Comparison of ENCODE assay signal across 28 cellular contexts in the genomic region with DNA sequence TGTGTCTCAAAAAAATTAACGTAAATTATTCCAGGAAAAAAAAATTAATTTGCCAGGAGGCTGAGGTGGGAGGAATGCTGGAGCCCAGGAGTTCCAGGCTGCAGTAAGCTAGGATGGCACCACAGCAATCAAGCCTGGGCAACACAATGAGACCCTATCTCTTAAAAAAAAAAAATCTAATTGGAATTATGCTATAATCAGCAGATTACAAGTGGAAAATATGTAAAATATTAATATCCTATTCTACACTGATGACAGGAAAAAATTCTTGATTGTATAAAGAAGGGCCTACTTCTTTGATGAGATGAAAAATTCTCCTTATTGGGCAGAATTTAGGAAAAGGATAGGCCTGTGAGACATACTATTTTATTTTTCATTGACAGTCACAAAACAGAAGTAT.
"Had no signal": no experiment of that assay in that cellular context is flagged by ENCODE, and none has a peak within 500 bp of the region (broad histone marks: within the 10 kb centered on the region; RNA-seq: fewer than 3 reads in every experiment).

No MANE protein-coding gene starts in this region.

- H3K9ac ChIP-seq: neural progenitor cell, parathyroid adenoma had no signal

- DNase-seq: natural killer cell; occipital lobe; ovary; posterior cingulate gyrus; psoas muscle; right cardiac atrium; spleen; stimulated activated CD4-positive, alpha-beta T cell treated with anti-CD3 and anti-CD28 coated beads, Interleukin-12 subunit alpha, Interleukin-12 subunit beta, amount 100 ng/mL, for 4 hours; stimulated activated CD4-positive, alpha-beta T cell treated with anti-CD3 and anti-CD28 coated beads, Interleukin-1b, Interleukin-23, amount 100 ng/mL, for 48 hours; stimulated activated CD4-positive, alpha-beta T cell treated with anti-CD3 and anti-CD28 coated beads, Interleukin-4, amount 100 ng/mL, for 1 hour; stimulated activated CD4-positive, alpha-beta T cell treated with anti-CD3 and anti-CD28 coated beads, Interleukin-4, amount 100 ng/mL, for 4 hours; stimulated activated CD8-positive, alpha-beta memory T cell treated with anti-CD3 and anti-CD28 coated beads, Interleukin-4, amount 100 ng/mL, for 48 hours; stimulated activated naive CD4-positive, alpha-beta T cell; stimulated activated naive CD8-positive, alpha-beta T cell treated with anti-CD3 and anti-CD28 coated beads, Interleukin-15, amount 100 ng/mL, for 72 hours; stimulated activated naive CD8-positive, alpha-beta T cell treated with anti-CD3 and anti-CD28 coated beads, Interleukin-15, Interleukin-2, amounts not matched to agents 100 U/mL and 50 U/mL, for 24 hours; substantia nigra; testis; tibial artery; transverse colon; upper lobe of right lung; uterus had no signal

- H3K4me1 ChIP-seq: neural progenitor cell, psoas muscle, spleen, suprapubic skin, testis, tibial artery, transverse colon, upper lobe of right lung, uterus had no signal

- H3K36me3 ChIP-seq: neural progenitor cell, ovary, spleen, suprapubic skin, upper lobe of right lung, uterus had no signal

- H2AFZ ChIP-seq: neural progenitor cell, parathyroid adenoma had no signal

- H3K27ac ChIP-seq: neural progenitor cell, ovary, parathyroid adenoma, psoas muscle, skin epidermis, spleen, suprapubic skin, testis, tibial artery, transverse colon, upper lobe of right lung, uterus had no signal

- H3K9me3 ChIP-seq: ovary, psoas muscle, spleen, suprapubic skin, testis, tibial artery, transverse colon, upper lobe of right lung, uterus had no signal

- H3K79me2 ChIP-seq: parathyroid adenoma had no signal

- ATAC-seq: natural killer cell; psoas muscle; right cardiac atrium; sciatic nerve; stimulated activated memory B cell treated with anti-CD40 and anti-IgM and Interleukin-4, amounts not matched to agents 10 μg/mL and 1 μg/mL and 100 μg/mL, for 72 hours; stimulated activated naive CD8-positive, alpha-beta T cell treated with anti-CD3 and anti-CD28 coated beads, Interleukin-15, amount 100 ng/mL, for 72 hours; stimulated activated naive CD8-positive, alpha-beta T cell treated with anti-CD3 and anti-CD28 coated beads, Interleukin-15, Interleukin-2, amounts not matched to agents 100 U/mL and 50 U/mL, for 24 hours; upper lobe of right lung had no signal

- H3K4me3 ChIP-seq: neural progenitor cell, ovary, psoas muscle, skin epidermis, smooth muscle cell, spleen, suprapubic skin, testis, tibial artery, transverse colon, upper lobe of right lung, uterus had no signal

- H3K4me2 ChIP-seq: neural progenitor cell, smooth muscle cell had no signal

- H3K27me3 ChIP-seq: neural progenitor cell, ovary, spleen, suprapubic skin, testis, tibial artery, transverse colon, upper lobe of right lung, uterus had no signal
